Comparison of ENCODE assay signal across 8 cellular contexts in genomic region chr4:86223472-86223871, GRCh38.
DNase-seq lines count a peak whose midpoint lies in the region; ATAC-seq and TF ChIP-seq lines count a peak whose summit lies in the region.

No MANE protein-coding gene starts in this region.

- H3K9me3 Mint-ChIP-seq in CD4-positive, alpha-beta T cell = no peaks in the 10 kb centered on the region

- no peak overlapping the region for H3K27ac Mint-ChIP-seq in CD4-positive, alpha-beta T cell

- H3K27me3 Mint-ChIP-seq in CD4-positive, alpha-beta T cell = no peaks in the 10 kb centered on the region

- no peak overlapping the region for H3K4me3 Mint-ChIP-seq in CD4-positive, alpha-beta T cell

- CTCF ChIA-PET in CD4-positive, alpha-beta T cell (lab: Charles Lee) = no interaction called here

- H3K36me3 Mint-ChIP-seq in CD4-positive, alpha-beta T cell (ENCODE audit: low read depth) = no peaks in the 10 kb centered on the region

- DNase-seq in SIG-M5 treated with dmso at 0.1 percent for 504 hours (lab: John Stamatoyannopoulos, UW; ENCODE audit: unreplicated experiment) = peak; percentile 35
- DNase-seq in SIG-M5 (lab: John Stamatoyannopoulos, UW) = no peak
- peak; percentile 54 for DNase-seq in SKM-1 treated with dmso at 0.1 percent for 144 hours (lab: John Stamatoyannopoulos, UW; ENCODE audit: unreplicated experiment)
- peak; percentile 38 for DNase-seq in left kidney (ENCODE audit: low read depth, low spot score)
- no peak for DNase-seq in posterior vena cava (ENCODE audit: low spot score)
- no peak for DNase-seq in CD4-positive, alpha-beta T cell
- no peak for DNase-seq in amniotic stem cell (lab: John Stamatoyannopoulos, UW)

- intact Hi-C loops in posterior vena cava (cut with DNase I) = no loop called here
- intact Hi-C loops in CD4-positive, alpha-beta T cell (cut with DNase I, micrococcal nuclease) = no loop called here

- ATAC-seq in HG03039 (IDR thresholded peaks at IDR 0.05; ENCODE audit: unreplicated experiment) = peak; percentile 74
- no peak for ATAC-seq in CD4-positive, alpha-beta T cell (ENCODE audit: poor library complexity)

- H3K27ac ChIP-seq in CD4-positive, alpha-beta T cell (ENCODE audit: low read depth, low read length) = no peak overlapping the region

- POLR2A ChIA-PET in CD4-positive, alpha-beta T cell (lab: Charles Lee) = no interaction called here

- no peaks in the 10 kb centered on the region for H3K4me1 Mint-ChIP-seq in CD4-positive, alpha-beta T cell (ENCODE audit: low read depth)

- no peak for TF ChIP-seq CTCF in CD4-positive, alpha-beta T cell (IDR thresholded peaks at IDR 0.05)

- H3K9me3 ChIP-seq in CD4-positive, alpha-beta T cell (ENCODE audit: control insufficient read depth, low read length) = no peaks in the 10 kb centered on the region

- H3K27me3 ChIP-seq in CD4-positive, alpha-beta T cell (ENCODE audit: control insufficient read depth, insufficient read depth, low read length) = no peaks in the 10 kb centered on the region

Comparison
In these comparisons a context has a peak if more than half of its experiments do, and no peak if none do; other contexts are left out.
1. DNase-seq: peak in SIG-M5 treated with dmso at 0.1 percent for 504 hours (single experiment), SKM-1 treated with dmso at 0.1 percent for 144 hours (single experiment) and left kidney (single experiment); none in SIG-M5 (single experiment), posterior vena cava (single experiment), CD4-positive, alpha-beta T cell (0 of 10) and amniotic stem cell (single experiment).